Comparison of ENCODE assay signal across 8 cellular contexts in the genomic region with DNA sequence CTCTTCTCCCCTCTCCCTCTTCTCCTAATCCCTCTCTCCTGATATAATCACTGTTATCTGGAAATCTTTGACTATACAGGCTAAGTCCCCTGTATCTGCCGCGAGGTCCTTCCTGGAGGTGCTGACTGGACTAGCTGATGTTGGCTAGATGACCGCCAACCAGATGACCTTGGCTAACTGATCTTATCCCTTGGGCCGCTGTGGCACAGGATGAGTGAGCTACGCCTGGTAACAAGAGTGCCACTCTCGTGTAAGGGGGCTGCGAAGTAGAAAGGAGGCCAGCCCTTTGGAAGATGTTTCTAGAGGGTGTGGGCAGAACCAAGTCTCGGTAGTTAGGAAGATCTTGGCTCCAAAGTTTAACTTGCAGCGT. TPM values are rescaled to one million over a fixed set of nuclear protein-coding genes. Genes with fewer than 3 reads are reported as not detected.
DNase-seq lines count a peak whose midpoint lies in the region; ATAC-seq and TF ChIP-seq lines count a peak whose summit lies in the region.

No MANE protein-coding gene starts in this region.

- intact Hi-C loops in left ventricle myocardium inferior (cut with micrococcal nuclease) = no loop called here

- TF ChIP-seq CTCF in VCaP (conservative IDR thresholded peaks at IDR 0.05) (no peak), left ventricle myocardium inferior (IDR thresholded peaks at IDR 0.05; ENCODE audit: borderline replicate concordance) (no peak)

- H3K4me3 ChIP-seq in BLaER1 = peak overlapping the region; percentile 88
- H3K4me3 ChIP-seq in left ventricle myocardium inferior = peak overlapping the region; percentile 94
- H3K4me3 ChIP-seq in skeletal muscle tissue (ENCODE audit: low read length in 3 of 3) = peak overlapping the region; percentile 84 to 97 (median 94)

- H3K36me3 ChIP-seq in BLaER1 (peaks cover 31% of the 10 kb centered on the region), left ventricle myocardium inferior (peaks cover 11% of the 10 kb centered on the region), skeletal muscle tissue (ENCODE audit: control insufficient read depth in 3 of 3, insufficient read depth in 3 of 3, low read length in 3 of 3) (peaks cover 0 to 5% (median 0%) of the 10 kb centered on the region in 3 donors)

- H3K27ac ChIP-seq in BLaER1 = peak overlapping the region; percentile 42; the same call in 1 of the 2 replicates
- peak overlapping the region; percentile 85 for H3K27ac ChIP-seq in VCaP
- H3K27ac ChIP-seq in left ventricle myocardium inferior (replicated peaks) = peak overlapping the region; percentile 79
- H3K27ac ChIP-seq in skeletal muscle tissue (ENCODE audit: low read depth, low read length) = no peak overlapping the region

- H4K20me1 ChIP-seq in BLaER1 = peaks cover 34% of the 10 kb centered on the region

- ATAC-seq in GM19324 (IDR thresholded peaks at IDR 0.05; ENCODE audit: low FRiP score, unreplicated experiment) (peak; percentile 31), HG03342 (IDR thresholded peaks at IDR 0.05; ENCODE audit: unreplicated experiment) (peak; percentile 15)

- DNase-seq in left ventricle myocardium inferior (peak; percentile 17), NCI-H524 treated with DMSO at 0.1 percent for 48 hours (lab: John Stamatoyannopoulos, UW) (no peak), COLO668 (lab: John Stamatoyannopoulos, UW; ENCODE audit: unreplicated experiment) (no peak)

- H3K4me1 ChIP-seq in BLaER1 (peaks cover 18% of the 10 kb centered on the region), left ventricle myocardium inferior (peaks cover 43% of the 10 kb centered on the region), skeletal muscle tissue (ENCODE audit: control insufficient read depth in 3 of 3, insufficient read depth in 3 of 3, low read length in 3 of 3) (peaks cover 0 to 20% (median 4%) of the 10 kb centered on the region in 3 donors)

- H3K9ac ChIP-seq in BLaER1 (peak overlapping the region; percentile 71), skeletal muscle tissue (ENCODE audit: low read depth in 1 of 3, low read length in 3 of 3) (peak overlapping the region in 2 of 3 donors; percentile 24 to 41)

- H3K9me3 ChIP-seq in BLaER1 (peaks cover 25% of the 10 kb centered on the region), left ventricle myocardium inferior (replicated peaks) (peaks cover 9% of the 10 kb centered on the region), skeletal muscle tissue (ENCODE audit: control insufficient read depth in 3 of 3, low read length in 3 of 3) (no peaks in the 10 kb centered on the region)

- H3K4me2 ChIP-seq in BLaER1 = peak overlapping the region; percentile 78

- H3K27me3 ChIP-seq in BLaER1 (no peaks in the 10 kb centered on the region), left ventricle myocardium inferior (ENCODE audit: low read depth) (no peaks in the 10 kb centered on the region), skeletal muscle tissue (ENCODE audit: control insufficient read depth in 3 of 3, insufficient read depth in 3 of 3, low read length in 3 of 3) (no peaks in the 10 kb centered on the region)

RNA-seq across cellular contexts. Expression of gene PRRC1, which starts 0.3 kb away (rescaled TPM):
- total RNA-seq in left ventricle myocardium inferior (19.6 TPM), skeletal muscle tissue (34.4 TPM)
